In the genomic region with DNA sequence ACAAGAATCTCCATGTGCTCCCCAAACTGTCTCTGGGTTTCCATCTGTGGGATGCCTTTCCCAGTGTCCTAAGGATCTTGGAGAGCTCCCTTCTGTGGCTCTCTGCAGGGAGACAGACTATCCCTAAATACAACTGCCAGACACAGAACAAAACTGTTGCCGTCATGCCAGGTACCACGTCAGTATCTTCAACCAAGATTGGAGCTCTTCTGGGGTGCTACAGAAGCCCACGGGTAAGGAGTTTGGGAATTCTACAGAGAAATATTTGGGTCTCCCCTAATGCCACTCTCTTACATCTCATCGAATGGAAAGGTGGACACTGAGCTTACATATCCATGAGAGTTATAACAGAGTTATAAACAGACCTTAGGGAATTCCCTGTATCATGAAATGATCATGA, we compare ENCODE assay signal across 26 cellular contexts. TPM values are rescaled to one million over a fixed set of nuclear protein-coding genes. Genes with fewer than 3 reads are reported as not detected.
"Had no signal": no experiment of that assay in that cellular context is flagged by ENCODE, and none has a peak within 500 bp of the region (broad histone marks: within the 10 kb centered on the region; RNA-seq: fewer than 3 reads in every experiment).

No MANE protein-coding gene starts in this region.

- DNase-seq: activated B cell treated with CpG ODN at 0.5 μM for 24 hours; activated CD4-positive, alpha-beta T cell treated with anti-CD3 and anti-CD28 coated beads, Interleukin-2, amount 50 U/mL, for 4 hours; activated effector memory CD4-positive, alpha-beta T cell treated with Interleukin-2 at 50 U/mL for 16 hours; activated T-cell treated with anti-CD3 and anti-CD28 coated beads, Interleukin-2, amount 50 U/mL, for 1 hour; amygdala; effector CD8-positive, alpha-beta T cell; heart left ventricle; left ventricle myocardium superior; naive B cell; pancreas; sigmoid colon; stimulated activated CD4-positive, alpha-beta T cell treated with anti-CD3 and anti-CD28 coated beads, Interleukin-4, amount 100 ng/mL, for 24 hours; T-helper 1 cell; T-helper 9 cell; upper lobe of left lung had no signal

- ATAC-seq: esophagus mucosa, gastroesophageal sphincter, heart left ventricle, left ventricle myocardium superior had no signal

- H3K9me3 Mint-ChIP-seq: activated B cell treated with CpG ODN at 0.5 μM for 24 hours; dendritic cell treated with granulocyte-macrophage colony-stimulating factor and Interleukin-4, amounts not matched to agents 40 ng/mL and 50 ng/mL, for 4 days had no signal

- H3K4me3 Mint-ChIP-seq: activated B cell treated with CpG ODN at 0.5 μM for 24 hours; activated naive CD8-positive, alpha-beta T cell; dendritic cell treated with granulocyte-macrophage colony-stimulating factor and Interleukin-4, amounts not matched to agents 40 ng/mL and 50 ng/mL, for 4 days; memory B cell; naive B cell; stimulated activated effector memory CD8-positive, alpha-beta T cell treated with anti-CD3 and anti-CD28 coated beads, Interleukin-12 subunit alpha, Interleukin-12 subunit beta, amount 100 ng/mL, for 72 hours had no signal

- H3K27ac Mint-ChIP-seq: activated B cell treated with CpG ODN at 0.5 μM for 24 hours; activated naive CD8-positive, alpha-beta T cell; memory B cell; stimulated activated effector memory CD8-positive, alpha-beta T cell treated with anti-CD3 and anti-CD28 coated beads, Interleukin-12 subunit alpha, Interleukin-12 subunit beta, amount 100 ng/mL, for 72 hours had no signal

- H3K4me1 Mint-ChIP-seq: activated B cell treated with CpG ODN at 0.5 μM for 24 hours, memory B cell, naive B cell had no signal

- H3K27me3 Mint-ChIP-seq: activated B cell treated with CpG ODN at 0.5 μM for 24 hours; activated naive CD8-positive, alpha-beta T cell; dendritic cell treated with granulocyte-macrophage colony-stimulating factor and Interleukin-4, amounts not matched to agents 40 ng/mL and 50 ng/mL, for 4 days; memory B cell; naive B cell had no signal

- H3K36me3 Mint-ChIP-seq: activated naive CD8-positive, alpha-beta T cell; memory B cell; naive B cell; stimulated activated effector memory CD8-positive, alpha-beta T cell treated with anti-CD3 and anti-CD28 coated beads, Interleukin-12 subunit alpha, Interleukin-12 subunit beta, amount 100 ng/mL, for 72 hours had no signal

RNA-seq across cellular contexts. Expression of gene MBD3L3, which starts 4.9 kb away (rescaled TPM):
- total RNA-seq: activated B cell treated with CpG ODN at 0.5 μM for 24 hours, cardiac muscle cell, chondrocyte, esophagus mucosa, gastroesophageal sphincter, heart left ventricle, kidney epithelial cell, left ventricle myocardium superior, mononuclear cell, pancreas, sigmoid colon, thoracic aorta, upper lobe of left lung had no signal
- polyA plus RNA-seq: cardiac muscle cell, heart left ventricle, pancreas, sigmoid colon had no signal

RNA-seq across cellular contexts. Expression of gene MBD3L2, which starts 14.2 kb away (rescaled TPM):
- total RNA-seq: activated B cell treated with CpG ODN at 0.5 μM for 24 hours, cardiac muscle cell, chondrocyte, esophagus mucosa, gastroesophageal sphincter, heart left ventricle, kidney epithelial cell, left ventricle myocardium superior, mononuclear cell, pancreas, sigmoid colon, thoracic aorta, upper lobe of left lung had no signal
- polyA plus RNA-seq: cardiac muscle cell, heart left ventricle, pancreas, sigmoid colon had no signal

RNA-seq across cellular contexts. Expression of gene MBD3L4, which starts 23.4 kb away (rescaled TPM):
- total RNA-seq: activated B cell treated with CpG ODN at 0.5 μM for 24 hours, cardiac muscle cell, chondrocyte, esophagus mucosa, gastroesophageal sphincter, heart left ventricle, kidney epithelial cell, left ventricle myocardium superior, mononuclear cell, pancreas, sigmoid colon, thoracic aorta, upper lobe of left lung had no signal
- polyA plus RNA-seq: cardiac muscle cell, heart left ventricle, pancreas, sigmoid colon had no signal

RNA-seq across cellular contexts. Expression of gene MBD3L5, which starts 33.0 kb away (rescaled TPM):
- total RNA-seq: activated B cell treated with CpG ODN at 0.5 μM for 24 hours, cardiac muscle cell, chondrocyte, esophagus mucosa, gastroesophageal sphincter, heart left ventricle, kidney epithelial cell, left ventricle myocardium superior, mononuclear cell, pancreas, sigmoid colon, thoracic aorta, upper lobe of left lung had no signal
- polyA plus RNA-seq: cardiac muscle cell, heart left ventricle, pancreas, sigmoid colon had no signal
